ENCODE assay signal across 8 cellular contexts in the genomic region with DNA sequence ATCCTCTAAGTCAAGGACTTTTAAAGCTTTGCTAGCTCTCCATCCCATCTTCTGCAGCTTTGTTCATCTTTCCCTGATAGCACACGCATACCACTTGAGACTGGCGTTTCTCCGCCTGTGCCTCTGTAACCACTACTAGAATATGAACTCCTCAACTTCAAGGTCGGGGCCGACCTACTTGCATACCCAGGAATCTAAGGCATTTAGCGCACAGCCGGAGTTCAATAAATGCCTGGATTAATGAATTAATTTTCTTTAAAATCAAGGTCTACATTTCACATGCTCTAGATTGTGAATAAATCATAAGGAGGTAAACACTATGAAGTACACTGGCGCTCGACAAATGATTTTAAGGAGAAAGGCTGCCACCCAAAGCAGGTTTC.
DNase-seq lines count a peak whose midpoint lies in the region; ATAC-seq, FAIRE-seq and TF ChIP-seq lines count a peak whose summit lies in the region.

No MANE protein-coding gene starts in this region.

- no peak for ATAC-seq in stimulated activated naive CD8-positive, alpha-beta T cell treated with anti-CD3 and anti-CD28 coated beads, Interleukin-15, Interleukin-2, amounts not matched to agents 100 U/mL and 50 U/mL, for 24 hours
- ATAC-seq in body of pancreas (peak; percentile 1), HG02623 (IDR thresholded peaks at IDR 0.05; ENCODE audit: unreplicated experiment) (no peak)

- no peaks in the 10 kb centered on the region for H3K9me3 ChIP-seq in body of pancreas

- peak overlapping the region; percentile 75 for H3K4me3 Mint-ChIP-seq in stimulated activated naive CD8-positive, alpha-beta T cell treated with anti-CD3 and anti-CD28 coated beads, Interleukin-15, Interleukin-2, amounts not matched to agents 100 ng/mL and 50 ng/mL, for 24 hours
- H3K4me3 Mint-ChIP-seq in mesothelial cell of epicardium, result peak overlapping the region; percentile 66

- peaks cover 11% of the 10 kb centered on the region for H3K4me1 ChIP-seq in body of pancreas

- DNase-seq in stimulated activated naive CD8-positive, alpha-beta T cell treated with anti-CD3 and anti-CD28 coated beads, Interleukin-15, Interleukin-2, amounts not matched to agents 100 U/mL and 50 U/mL, for 24 hours, result no peak
- DNase-seq in body of pancreas (peak in 1 of 4 donors; percentile 20), mesothelial cell of epicardium (ENCODE audit: low spot score in 2 of 2, unreplicated experiment in 2 of 2) (no peak), NCI-H187 treated with DMSO at 0.1 percent for 48 hours (lab: John Stamatoyannopoulos, UW) (no peak), GM12892 (ENCODE audit: insufficient read length) (no peak), NCI-H774 (lab: John Stamatoyannopoulos, UW) (no peak)

- TF ChIP-seq POLR2A in body of pancreas (IDR thresholded peaks at IDR 0.05), result no peak
- no peak for TF ChIP-seq POLR2A in GM12892 (IDR thresholded peaks at IDR 0.05; ENCODE audit: low read depth, low read length)

- H3K4me3 ChIP-seq in body of pancreas, result no peak overlapping the region

- H3K27ac ChIP-seq in body of pancreas, result peak overlapping the region in 3 of 4 donors; percentile 62 to 78 (median 77)

- H3K27me3 ChIP-seq in body of pancreas, result no peaks in the 10 kb centered on the region

- no peak for FAIRE-seq in GM12892 (lab: Jason Lieb, UNC)

- no peak overlapping the region for H3K27ac Mint-ChIP-seq in stimulated activated naive CD8-positive, alpha-beta T cell treated with anti-CD3 and anti-CD28 coated beads, Interleukin-15, Interleukin-2, amounts not matched to agents 100 ng/mL and 50 ng/mL, for 24 hours
- peak overlapping the region; percentile 62 for H3K27ac Mint-ChIP-seq in mesothelial cell of epicardium

- H3K27me3 Mint-ChIP-seq in stimulated activated naive CD8-positive, alpha-beta T cell treated with anti-CD3 and anti-CD28 coated beads, Interleukin-15, Interleukin-2, amounts not matched to agents 100 ng/mL and 50 ng/mL, for 24 hours, result peaks cover 3% of the 10 kb centered on the region
- H3K27me3 Mint-ChIP-seq in mesothelial cell of epicardium (ENCODE audit: low read depth), result peaks cover 20% of the 10 kb centered on the region

- no peaks in the 10 kb centered on the region for H3K36me3 ChIP-seq in body of pancreas (replicated peaks in 1 of 2; ENCODE audit: insufficient read depth in 1 of 2, low read depth in 2 of 2)

- WGBS in body of pancreas, 2 donors, result 1 to 2% methylated on average over 9 of the region's 9 CpGs

- H3K9me3 Mint-ChIP-seq in stimulated activated naive CD8-positive, alpha-beta T cell treated with anti-CD3 and anti-CD28 coated beads, Interleukin-15, Interleukin-2, amounts not matched to agents 100 ng/mL and 50 ng/mL, for 24 hours, result no peaks in the 10 kb centered on the region
- no peaks in the 10 kb centered on the region for H3K9me3 Mint-ChIP-seq in mesothelial cell of epicardium

- intact Hi-C loops in body of pancreas (cut with DNase I), result no loop called here

- peak in 2 of 7 experiments; percentile 10 to 16 for TF ChIP-seq CTCF in body of pancreas (IDR thresholded peaks at IDR 0.05)
- no peak for TF ChIP-seq CTCF in mesothelial cell of epicardium (IDR thresholded peaks at IDR 0.05; ENCODE audit: unreplicated experiment)

- H3K36me3 Mint-ChIP-seq in stimulated activated naive CD8-positive, alpha-beta T cell treated with anti-CD3 and anti-CD28 coated beads, Interleukin-15, Interleukin-2, amounts not matched to agents 100 ng/mL and 50 ng/mL, for 24 hours (ENCODE audit: low read depth), result no peaks in the 10 kb centered on the region
- H3K36me3 Mint-ChIP-seq in mesothelial cell of epicardium, result no peaks in the 10 kb centered on the region

- H3K4me1 Mint-ChIP-seq in stimulated activated naive CD8-positive, alpha-beta T cell treated with anti-CD3 and anti-CD28 coated beads, Interleukin-15, Interleukin-2, amounts not matched to agents 100 ng/mL and 50 ng/mL, for 24 hours (ENCODE audit: low read depth), result peaks cover 13% of the 10 kb centered on the region
- peaks cover 6% of the 10 kb centered on the region for H3K4me1 Mint-ChIP-seq in mesothelial cell of epicardium
